ENCODE assay signal across 35 cellular contexts in the genomic region with DNA sequence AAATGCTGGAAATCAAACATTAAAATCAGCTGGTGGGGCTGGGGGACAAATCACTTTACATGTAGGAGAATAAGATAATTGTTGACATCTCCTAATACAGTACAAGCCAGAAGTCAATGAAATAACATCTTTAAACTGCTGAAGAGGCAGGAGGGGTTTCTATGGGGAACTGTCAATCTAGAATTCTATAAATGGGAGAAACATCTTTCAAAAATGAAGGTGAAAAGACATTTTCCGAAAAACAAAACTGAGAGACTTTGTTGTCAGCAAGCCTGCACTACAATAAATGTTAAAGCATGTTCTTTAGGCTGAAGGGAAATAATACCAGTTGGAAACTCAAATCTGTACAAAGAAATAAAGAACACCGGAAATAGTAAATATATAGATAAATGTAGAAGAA.
"Had no signal": no experiment of that assay in that cellular context is flagged by ENCODE, and none has a peak within 500 bp of the region (broad histone marks: within the 10 kb centered on the region; RNA-seq: fewer than 3 reads in every experiment).

No MANE protein-coding gene starts in this region.

- H3K4me3 ChIP-seq: MG63 had no signal

- H3K27me3 ChIP-seq: MG63 had no signal

- H3K36me3 ChIP-seq: MG63 had no signal

- H3K9me3 ChIP-seq: MG63 had no signal

- DNase-seq: Karpas-422, Kasumi-1, KBM-7, KG1, MG63, MV-4-11, NCI-H1048, NCI-H1092, NCI-H1092 treated with DMSO at 0.1 percent for 48 hours, NCI-H1105, NCI-H1105 treated with DMSO at 0.1 percent for 48 hours, NCI-H1417, NCI-H1417 treated with DMSO at 0.1 percent for 48 hours, NCI-H1436, NCI-H1436 treated with DMSO at 0.1 percent for 48 hours, NCI-H146, NCI-H1694 treated with DMSO at 0.1 percent for 48 hours, NCI-H187, NCI-H187 treated with DMSO at 0.1 percent for 48 hours, NCI-H1930, NCI-H2029, NCI-H2029 treated with DMSO at 0.1 percent for 48 hours, NCI-H2081, NCI-H2081 treated with DMSO at 0.1 percent for 48 hours, NCI-H2107, NCI-H2171, NCI-H2171 treated with DMSO at 0.1 percent for 48 hours, NCI-H2227 treated with DMSO at 0.1 percent for 48 hours, NCI-H226, NCI-H345, NCI-H446, NCI-H446 treated with DMSO at 0.1 percent for 48 hours, NCI-H510A, NCI-H510A treated with DMSO at 0.1 percent for 48 hours, NCI-H524 had no signal
